ENCODE assay signal across 8 cellular contexts in genomic region chr15:72203507-72203837, GRCh38. TPM values are rescaled to one million over a fixed set of nuclear protein-coding genes. Genes with fewer than 3 reads are reported as not detected.
DNase-seq lines count a peak whose midpoint lies in the region; ATAC-seq, FAIRE-seq and TF ChIP-seq lines count a peak whose summit lies in the region.

No MANE protein-coding gene starts in this region.

- H4K20me1 ChIP-seq in HepG2 (ENCODE audit: insufficient read depth, low read length) = peaks cover 93% of the 10 kb centered on the region

- no peak overlapping the region for H3K4me2 ChIP-seq in HepG2 (ENCODE audit: low read depth, low read length)

- H3K9me3 ChIP-seq in HepG2 (ENCODE audit: low read length) = no peaks in the 10 kb centered on the region

- no peak overlapping the region for H3K9ac ChIP-seq in HepG2 (ENCODE audit: insufficient read depth, low read depth, low read length)

- FAIRE-seq in HepG2 (lab: Jason Lieb, UNC) = no peak

- DNase-seq in AG04449 (ENCODE audit: low read depth, low spot score) (peak; percentile 64), NCI-H1105 treated with DMSO at 0.1 percent for 48 hours (lab: John Stamatoyannopoulos, UW) (peak; percentile 92), cerebellar nuclear complex (lab: John Stamatoyannopoulos, UW) (peak; percentile 98 to 99), HepG2 (ENCODE audit: low spot score) (no peak), SHP77 treated with DMSO at 0.1 percent for 48 hours (lab: John Stamatoyannopoulos, UW) (no peak), H7 (no peak)

- WGBS in HepG2 (ENCODE audit: low lambda C conversion rate) = 98% methylated on average over 5 of the region's 5 CpGs

- in situ Hi-C loops in HepG2 (cut with HindIII; ENCODE audit: extremely low pct_ligation_motif_present, low pct_unique_long_range_greater_than_20kb) = loop anchor here (5.0 kb wide), 1 partner anchor 84 kb away; no protein-coding TSS in a partner anchor

- TF ChIP-seq EP300 in HepG2 (IDR thresholded peaks at IDR 0.05; ENCODE audit: low read depth in 2 of 2, low read length in 2 of 2) (no peak), HepG2 (CRISPR knock-in tag; IDR thresholded peaks at IDR 0.05; ENCODE audit: borderline replicate concordance) (no peak)

- peaks cover 15% of the 10 kb centered on the region; the same call in 1 of the 2 replicates for H3K4me1 ChIP-seq in HepG2 (ENCODE audit: insufficient read depth, low read length)

- no peak for TF ChIP-seq CTCF in AG04449 (IDR thresholded peaks at IDR 0.05; ENCODE audit: insufficient read depth, low read length, missing control alignments)
- no peak for TF ChIP-seq CTCF in HepG2 (CRISPR knock-in tag; IDR thresholded peaks at IDR 0.05)

- no peak for TF ChIP-seq RAD21 in HepG2 (CRISPR knock-in tag; IDR thresholded peaks at IDR 0.05)

- CTCF ChIA-PET in AG04449 (lab: Yijun Ruan, JAX) (interaction anchor here (1.4 to 1.8 kb wide), 2 partner anchors 24 to 70 kb away, joined by 6 to 8 read pairs; no protein-coding TSS in a partner anchor), HepG2 (lab: Yijun Ruan, JAX; ENCODE audit: low intra/inter-chr PET ratio, low total read pairs) (no interaction called here)

- ATAC-seq in HepG2 = no peak
- ATAC-seq in GM18870 (IDR thresholded peaks at IDR 0.05; ENCODE audit: unreplicated experiment) = no peak
- no peak for ATAC-seq in HG02642 (IDR thresholded peaks at IDR 0.05; ENCODE audit: poor library complexity, unreplicated experiment)

- H3K4me3 ChIP-seq in AG04449 (ENCODE audit: low read depth, low read length) = no peak overlapping the region
- H3K4me3 ChIP-seq in HepG2 (replicated peaks in 1 of 3; ENCODE audit: insufficient read depth in 1 of 3, low read depth in 2 of 3, low read length in 3 of 3) = no peak overlapping the region
- no peak overlapping the region for H3K4me3 ChIP-seq in H7 (ENCODE audit: insufficient read depth, low read depth, low read length)

- POLR2A ChIA-PET in AG04449 (lab: Yijun Ruan, JAX) (interaction anchor here (0.5 to 1.4 kb wide), 3 partner anchors 21 to 27 kb away, joined by 3 to 8 read pairs (median 6); partner anchors contain the start of gene PKM), HepG2 (lab: Yijun Ruan, JAX) (no interaction called here)

- H3K79me2 ChIP-seq in HepG2 (ENCODE audit: insufficient read depth, low read length) = no peaks in the 10 kb centered on the region

- H2AFZ ChIP-seq in HepG2 (ENCODE audit: low read length) = no peak overlapping the region

- no TSS peak for BruUV-seq in HepG2 (replicated peaks; lab: Mats Ljungman, UMichigan)

- TF ChIP-seq POLR2A in HepG2 (IDR thresholded peaks at IDR 0.05; ENCODE audit: insufficient read depth in 1 of 2, low read depth in 2 of 2, low read length in 2 of 2) = no peak

- no peak overlapping the region for H3K27ac ChIP-seq in HepG2 (ENCODE audit: extremely low read length, insufficient read depth, low read length)

- H3K36me3 ChIP-seq in HepG2 (replicated peaks in 1 of 2; ENCODE audit: control insufficient read depth in 1 of 2, insufficient read depth in 2 of 2, low read length in 2 of 2) (peaks cover 60 to 99% of the 10 kb centered on the region in 2 experiments), H7 (replicated peaks; ENCODE audit: control insufficient read depth, insufficient read depth, low read length) (peaks cover 92% of the 10 kb centered on the region)

- intact Hi-C loops in HepG2 (cut with micrococcal nuclease; ENCODE audit: unreplicated experiment) = no loop called here

- H3K27me3 ChIP-seq in HepG2 (ENCODE audit: control insufficient read depth in 1 of 2, insufficient read depth in 2 of 2, low read length in 2 of 2) (no peaks in the 10 kb centered on the region), H7 (ENCODE audit: control insufficient read depth, insufficient read depth, low read length) (no peaks in the 10 kb centered on the region)

TF ChIP-seq in HepG2, 621 proteins besides CTCF, POLR2A, EP300 and RAD21 (continues in another document):
- TF ChIP-seq, protein P1, sequence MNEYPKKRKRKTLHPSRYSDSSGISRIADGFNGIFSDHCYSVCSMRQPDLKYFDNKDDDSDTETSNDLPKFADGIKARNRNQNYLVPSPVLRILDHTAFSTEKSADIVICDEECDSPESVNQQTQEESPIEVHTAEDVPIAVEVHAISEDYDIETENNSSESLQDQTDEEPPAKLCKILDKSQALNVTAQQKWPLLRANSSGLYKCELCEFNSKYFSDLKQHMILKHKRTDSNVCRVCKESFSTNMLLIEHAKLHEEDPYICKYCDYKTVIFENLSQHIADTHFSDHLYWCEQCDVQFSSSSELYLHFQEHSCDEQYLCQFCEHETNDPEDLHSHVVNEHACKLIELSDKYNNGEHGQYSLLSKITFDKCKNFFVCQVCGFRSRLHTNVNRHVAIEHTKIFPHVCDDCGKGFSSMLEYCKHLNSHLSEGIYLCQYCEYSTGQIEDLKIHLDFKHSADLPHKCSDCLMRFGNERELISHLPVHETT (CRISPR knock-in tag; conservative IDR thresholded peaks at IDR 0.05) = no peak
- TF ChIP-seq ATF5 (CRISPR knock-in tag; IDR thresholded peaks at IDR 0.05; ENCODE audit: low read depth) = no peak

RNA-seq across cellular contexts. Expression of gene GRAMD2A, which starts 5.9 kb away (rescaled TPM):
- total RNA-seq in HepG2 (2016; rRNA removed; fragmentation: Illumina TruSeq; extraction: Trizol) = 0.32 TPM in 1 of 2 replicates, not detected in the other
- total RNA-seq in HepG2 (2016; cell fraction: cytosol; rRNA removed; fragmentation: Illumina TruSeq; extraction: Trizol; ENCODE audit: low read depth) = not detected in 2 replicates
- 0.07 and 0.17 TPM in 2 replicates for total RNA-seq in HepG2 (2016; cell fraction: insoluble cytoplasmic fraction; rRNA removed; fragmentation: Illumina TruSeq; extraction: Trizol)
- total RNA-seq in HepG2 (2016; cell fraction: membrane; rRNA removed; fragmentation: Illumina TruSeq; extraction: Trizol) = not detected in 2 replicates
- not detected in 2 replicates for total RNA-seq in HepG2 (2016; cell fraction: nucleus; rRNA removed; fragmentation: Illumina TruSeq; extraction: Trizol)
- 0.04 and 0.13 TPM in 2 replicates for polyA plus RNA-seq in HepG2 (2011; rRNA removed)
- 0.05 TPM in 2 replicates for polyA plus RNA-seq in HepG2 (2011; cell fraction: cytosol; rRNA removed)
- polyA plus RNA-seq in HepG2 (2011; cell fraction: nucleus; rRNA removed) = 0.16 TPM in 1 of 2 replicates, not detected in the other
- 0.09 and 0.36 TPM in 2 replicates for polyA plus RNA-seq in HepG2 (2012)
- polyA plus RNA-seq in HepG2 (2016; cell fraction: cytosol; fragmentation: Illumina TruSeq; extraction: Trizol; ENCODE audit: low read depth) = not detected in 2 replicates
- not detected in 2 replicates for polyA plus RNA-seq in HepG2 (2016; cell fraction: insoluble cytoplasmic fraction; fragmentation: Illumina TruSeq; extraction: Trizol; ENCODE audit: low read depth)
- not detected in 2 replicates for polyA plus RNA-seq in HepG2 (2016; cell fraction: membrane; fragmentation: Illumina TruSeq; extraction: Trizol; ENCODE audit: low read depth)
- not detected in 2 replicates for polyA plus RNA-seq in HepG2 (2016; cell fraction: nucleus; fragmentation: Illumina TruSeq; extraction: Trizol; ENCODE audit: insufficient read depth, low read depth)
- polyA minus RNA-seq in HepG2 (2011; rRNA and poly(A)+ RNA removed; ENCODE audit: low replicate concordance) = 0.86 and 2.8 TPM in 2 replicates
- not detected in 2 replicates for polyA minus RNA-seq in HepG2 (2011; cell fraction: cytosol; rRNA and poly(A)+ RNA removed)
- polyA minus RNA-seq in HepG2 (2011; cell fraction: nucleus; rRNA and poly(A)+ RNA removed) = not detected in 2 replicates
- 0.17 and 0.52 TPM in 2 replicates for total RNA-seq in H7 (2014; rRNA removed; shearing (Covaris generic))

RNA-seq across cellular contexts. Expression of gene PKM, which starts 27.5 kb away (rescaled TPM):
- total RNA-seq in HepG2 (2016; rRNA removed; fragmentation: Illumina TruSeq; extraction: Trizol) = 488 and 574 TPM in 2 replicates
- 56.7 and 63.3 TPM in 2 replicates for total RNA-seq in HepG2 (2016; cell fraction: cytosol; rRNA removed; fragmentation: Illumina TruSeq; extraction: Trizol; ENCODE audit: low read depth)
- 500 and 538 TPM in 2 replicates for total RNA-seq in HepG2 (2016; cell fraction: insoluble cytoplasmic fraction; rRNA removed; fragmentation: Illumina TruSeq; extraction: Trizol)
- total RNA-seq in HepG2 (2016; cell fraction: membrane; rRNA removed; fragmentation: Illumina TruSeq; extraction: Trizol) = 102 TPM in 2 replicates
- 265 and 278 TPM in 2 replicates for total RNA-seq in HepG2 (2016; cell fraction: nucleus; rRNA removed; fragmentation: Illumina TruSeq; extraction: Trizol)
- polyA plus RNA-seq in HepG2 (2011; rRNA removed) = 766 and 780 TPM in 2 replicates
- polyA plus RNA-seq in HepG2 (2011; cell fraction: cytosol; rRNA removed) = 619 and 801 TPM in 2 replicates
- polyA plus RNA-seq in HepG2 (2011; cell fraction: nucleus; rRNA removed) = 586 and 619 TPM in 2 replicates
- polyA plus RNA-seq in HepG2 (2012) = 811 and 958 TPM in 2 replicates
- polyA plus RNA-seq in HepG2 (2016; cell fraction: cytosol; fragmentation: Illumina TruSeq; extraction: Trizol; ENCODE audit: low read depth) = 52.1 and 54.7 TPM in 2 replicates
- 373 and 468 TPM in 2 replicates for polyA plus RNA-seq in HepG2 (2016; cell fraction: insoluble cytoplasmic fraction; fragmentation: Illumina TruSeq; extraction: Trizol; ENCODE audit: low read depth)
- polyA plus RNA-seq in HepG2 (2016; cell fraction: membrane; fragmentation: Illumina TruSeq; extraction: Trizol; ENCODE audit: low read depth) = 77.8 and 83.1 TPM in 2 replicates
- 330 and 335 TPM in 2 replicates for polyA plus RNA-seq in HepG2 (2016; cell fraction: nucleus; fragmentation: Illumina TruSeq; extraction: Trizol; ENCODE audit: insufficient read depth, low read depth)
- polyA minus RNA-seq in HepG2 (2011; rRNA and poly(A)+ RNA removed; ENCODE audit: low replicate concordance) = 1,889 and 3,533 TPM in 2 replicates
- 776 TPM in 2 replicates for polyA minus RNA-seq in HepG2 (2011; cell fraction: cytosol; rRNA and poly(A)+ RNA removed)
- polyA minus RNA-seq in HepG2 (2011; cell fraction: nucleus; rRNA and poly(A)+ RNA removed) = 532 and 663 TPM in 2 replicates
- 942 and 1,007 TPM in 2 replicates for total RNA-seq in H7 (2014; rRNA removed; shearing (Covaris generic))

Comparison
In these comparisons a context has a peak if more than half of its experiments do, and no peak if none do; other contexts are left out.
1. DNase-seq: peak in AG04449 (single experiment), NCI-H1105 treated with DMSO at 0.1 percent for 48 hours (single experiment) and cerebellar nuclear complex (2 of 2); none in HepG2 (single experiment), SHP77 treated with DMSO at 0.1 percent for 48 hours (single experiment) and H7 (single experiment).